ENCODE assay signal across 1 cellular context in the genomic region with DNA sequence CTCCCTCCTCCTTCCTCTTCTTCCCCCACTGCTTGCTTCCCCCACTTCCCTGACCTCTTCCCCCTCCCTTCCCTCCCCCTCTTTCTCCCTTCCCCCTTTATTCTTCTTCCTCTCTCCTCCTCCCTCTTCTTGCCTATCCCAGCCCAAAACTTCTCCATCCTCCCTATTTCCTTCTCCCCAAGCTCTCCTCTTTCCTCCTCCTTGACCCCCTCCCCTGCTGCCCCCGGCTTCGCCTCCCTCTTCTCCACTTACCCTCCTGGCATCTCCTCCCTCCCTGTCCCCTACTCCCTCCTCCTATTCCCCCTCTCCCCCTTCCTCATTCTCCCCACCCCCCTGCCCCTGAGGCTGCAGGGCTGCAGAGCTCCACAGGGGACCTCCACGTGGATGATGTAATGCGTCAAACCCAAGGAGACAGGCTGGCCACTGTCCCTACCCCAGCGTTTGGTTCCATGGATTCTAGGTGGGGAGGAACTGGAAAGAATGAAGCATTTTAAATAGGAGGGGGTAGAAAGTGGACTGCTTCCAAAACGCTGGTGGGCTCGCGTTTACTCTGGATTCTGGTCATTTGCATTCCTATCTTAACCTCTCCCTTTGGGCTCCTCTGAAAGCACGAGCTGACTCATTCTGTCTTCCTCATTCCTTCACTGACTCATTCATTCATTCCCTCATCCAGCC.
TF ChIP-seq lines count a peak whose summit lies in the region.

No MANE protein-coding gene starts in this region.

TF ChIP-seq in GM12878, 131 proteins besides CTCF, POLR2A, EP300 and RAD21:
- TF ChIP-seq DPF2 (IDR thresholded peaks at IDR 0.05) = no peak
- TF ChIP-seq SIN3A (IDR thresholded peaks at IDR 0.05; ENCODE audit: low read depth, low read length) = no peak
- no peak for TF ChIP-seq STAT3 (IDR thresholded peaks at IDR 0.05; ENCODE audit: low read depth, low read length)
- TF ChIP-seq, protein P1, sequence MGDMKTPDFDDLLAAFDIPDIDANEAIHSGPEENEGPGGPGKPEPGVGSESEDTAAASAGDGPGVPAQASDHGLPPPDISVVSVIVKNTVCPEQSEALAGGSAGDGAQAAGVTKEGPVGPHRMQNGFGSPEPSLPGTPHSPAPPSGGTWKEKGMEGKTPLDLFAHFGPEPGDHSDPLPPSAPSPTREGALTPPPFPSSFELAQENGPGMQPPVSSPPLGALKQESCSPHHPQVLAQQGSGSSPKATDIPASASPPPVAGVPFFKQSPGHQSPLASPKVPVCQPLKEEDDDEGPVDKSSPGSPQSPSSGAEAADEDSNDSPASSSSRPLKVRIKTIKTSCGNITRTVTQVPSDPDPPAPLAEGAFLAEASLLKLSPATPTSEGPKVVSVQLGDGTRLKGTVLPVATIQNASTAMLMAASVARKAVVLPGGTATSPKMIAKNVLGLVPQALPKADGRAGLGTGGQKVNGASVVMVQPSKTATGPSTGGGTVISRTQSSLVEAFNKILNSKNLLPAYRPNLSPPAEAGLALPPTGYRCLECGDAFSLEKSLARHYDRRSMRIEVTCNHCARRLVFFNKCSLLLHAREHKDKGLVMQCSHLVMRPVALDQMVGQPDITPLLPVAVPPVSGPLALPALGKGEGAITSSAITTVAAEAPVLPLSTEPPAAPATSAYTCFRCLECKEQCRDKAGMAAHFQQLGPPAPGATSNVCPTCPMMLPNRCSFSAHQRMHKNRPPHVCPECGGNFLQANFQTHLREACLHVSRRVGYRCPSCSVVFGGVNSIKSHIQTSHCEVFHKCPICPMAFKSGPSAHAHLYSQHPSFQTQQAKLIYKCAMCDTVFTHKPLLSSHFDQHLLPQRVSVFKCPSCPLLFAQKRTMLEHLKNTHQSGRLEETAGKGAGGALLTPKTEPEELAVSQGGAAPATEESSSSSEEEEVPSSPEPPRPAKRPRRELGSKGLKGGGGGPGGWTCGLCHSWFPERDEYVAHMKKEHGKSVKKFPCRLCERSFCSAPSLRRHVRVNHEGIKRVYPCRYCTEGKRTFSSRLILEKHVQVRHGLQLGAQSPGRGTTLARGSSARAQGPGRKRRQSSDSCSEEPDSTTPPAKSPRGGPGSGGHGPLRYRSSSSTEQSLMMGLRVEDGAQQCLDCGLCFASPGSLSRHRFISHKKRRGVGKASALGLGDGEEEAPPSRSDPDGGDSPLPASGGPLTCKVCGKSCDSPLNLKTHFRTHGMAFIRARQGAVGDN (IDR thresholded peaks at IDR 0.05) = no peak
- TF ChIP-seq SIX5 (IDR thresholded peaks at IDR 0.05; ENCODE audit: low read depth, low read length, severe bottlenecking) = no peak
- peak; percentile 28; the same call in 1 of the 2 replicates for TF ChIP-seq IKZF1 (conservative IDR thresholded peaks at IDR 0.05)
- TF ChIP-seq SREBF1 (IDR thresholded peaks at IDR 0.05; ENCODE audit: low read length) = no peak
- peak; percentile 57 for TF ChIP-seq ATF7 (IDR thresholded peaks at IDR 0.05; ENCODE audit: low read depth)
- TF ChIP-seq, protein P2, sequence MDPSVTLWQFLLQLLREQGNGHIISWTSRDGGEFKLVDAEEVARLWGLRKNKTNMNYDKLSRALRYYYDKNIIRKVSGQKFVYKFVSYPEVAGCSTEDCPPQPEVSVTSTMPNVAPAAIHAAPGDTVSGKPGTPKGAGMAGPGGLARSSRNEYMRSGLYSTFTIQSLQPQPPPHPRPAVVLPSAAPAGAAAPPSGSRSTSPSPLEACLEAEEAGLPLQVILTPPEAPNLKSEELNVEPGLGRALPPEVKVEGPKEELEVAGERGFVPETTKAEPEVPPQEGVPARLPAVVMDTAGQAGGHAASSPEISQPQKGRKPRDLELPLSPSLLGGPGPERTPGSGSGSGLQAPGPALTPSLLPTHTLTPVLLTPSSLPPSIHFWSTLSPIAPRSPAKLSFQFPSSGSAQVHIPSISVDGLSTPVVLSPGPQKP (IDR thresholded peaks at IDR 0.05; ENCODE audit: low read depth, low read length) = no peak
- TF ChIP-seq CHD1 (IDR thresholded peaks at IDR 0.05; ENCODE audit: low read depth, low read length) = no peak
- TF ChIP-seq JUNB (IDR thresholded peaks at IDR 0.05) = no peak
- no peak for TF ChIP-seq ZSCAN29 (IDR thresholded peaks at IDR 0.05)
- TF ChIP-seq ZNF24 (IDR thresholded peaks at IDR 0.05) = peak; percentile 93
- no peak for TF ChIP-seq TCF3 (IDR thresholded peaks at IDR 0.05; ENCODE audit: borderline replicate concordance, insufficient read depth, low read depth, low read length)
- TF ChIP-seq MXI1 (IDR thresholded peaks at IDR 0.05; ENCODE audit: low read depth, low read length) = no peak
- no peak for TF ChIP-seq MYB (IDR thresholded peaks at IDR 0.05; ENCODE audit: borderline replicate concordance, low read depth, low read length)
- no peak for TF ChIP-seq MYC (IDR thresholded peaks at IDR 0.05; ENCODE audit: insufficient read depth, insufficient read length, insufficient replicate concordance, low read length, severe bottlenecking)
- TF ChIP-seq IKZF2 (IDR thresholded peaks at IDR 0.05) = peak; percentile 30; a peak in 2 of 4 replicates
- TF ChIP-seq BACH1 (IDR thresholded peaks at IDR 0.05; ENCODE audit: borderline replicate concordance) = no peak
- no peak for TF ChIP-seq NR2C2 (IDR thresholded peaks at IDR 0.05; ENCODE audit: borderline replicate concordance, control insufficient read depth, insufficient read length, low read depth)
- TF ChIP-seq STAT1 (conservative IDR thresholded peaks at IDR 0.05) = no peak
- TF ChIP-seq RCOR1 (conservative IDR thresholded peaks at IDR 0.05; ENCODE audit: low read depth, low read length) = no peak
- TF ChIP-seq, protein P3, sequence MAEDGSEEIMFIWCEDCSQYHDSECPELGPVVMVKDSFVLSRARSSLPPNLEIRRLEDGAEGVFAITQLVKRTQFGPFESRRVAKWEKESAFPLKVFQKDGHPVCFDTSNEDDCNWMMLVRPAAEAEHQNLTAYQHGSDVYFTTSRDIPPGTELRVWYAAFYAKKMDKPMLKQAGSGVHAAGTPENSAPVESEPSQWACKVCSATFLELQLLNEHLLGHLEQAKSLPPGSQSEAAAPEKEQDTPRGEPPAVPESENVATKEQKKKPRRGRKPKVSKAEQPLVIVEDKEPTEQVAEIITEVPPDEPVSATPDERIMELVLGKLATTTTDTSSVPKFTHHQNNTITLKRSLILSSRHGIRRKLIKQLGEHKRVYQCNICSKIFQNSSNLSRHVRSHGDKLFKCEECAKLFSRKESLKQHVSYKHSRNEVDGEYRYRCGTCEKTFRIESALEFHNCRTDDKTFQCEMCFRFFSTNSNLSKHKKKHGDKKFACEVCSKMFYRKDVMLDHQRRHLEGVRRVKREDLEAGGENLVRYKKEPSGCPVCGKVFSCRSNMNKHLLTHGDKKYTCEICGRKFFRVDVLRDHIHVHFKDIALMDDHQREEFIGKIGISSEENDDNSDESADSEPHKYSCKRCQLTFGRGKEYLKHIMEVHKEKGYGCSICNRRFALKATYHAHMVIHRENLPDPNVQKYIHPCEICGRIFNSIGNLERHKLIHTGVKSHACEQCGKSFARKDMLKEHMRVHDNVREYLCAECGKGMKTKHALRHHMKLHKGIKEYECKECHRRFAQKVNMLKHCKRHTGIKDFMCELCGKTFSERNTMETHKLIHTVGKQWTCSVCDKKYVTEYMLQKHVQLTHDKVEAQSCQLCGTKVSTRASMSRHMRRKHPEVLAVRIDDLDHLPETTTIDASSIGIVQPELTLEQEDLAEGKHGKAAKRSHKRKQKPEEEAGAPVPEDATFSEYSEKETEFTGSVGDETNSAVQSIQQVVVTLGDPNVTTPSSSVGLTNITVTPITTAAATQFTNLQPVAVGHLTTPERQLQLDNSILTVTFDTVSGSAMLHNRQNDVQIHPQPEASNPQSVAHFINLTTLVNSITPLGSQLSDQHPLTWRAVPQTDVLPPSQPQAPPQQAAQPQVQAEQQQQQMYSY (CRISPR knock-in tag; IDR thresholded peaks at IDR 0.05) = no peak
- TF ChIP-seq, protein P4, sequence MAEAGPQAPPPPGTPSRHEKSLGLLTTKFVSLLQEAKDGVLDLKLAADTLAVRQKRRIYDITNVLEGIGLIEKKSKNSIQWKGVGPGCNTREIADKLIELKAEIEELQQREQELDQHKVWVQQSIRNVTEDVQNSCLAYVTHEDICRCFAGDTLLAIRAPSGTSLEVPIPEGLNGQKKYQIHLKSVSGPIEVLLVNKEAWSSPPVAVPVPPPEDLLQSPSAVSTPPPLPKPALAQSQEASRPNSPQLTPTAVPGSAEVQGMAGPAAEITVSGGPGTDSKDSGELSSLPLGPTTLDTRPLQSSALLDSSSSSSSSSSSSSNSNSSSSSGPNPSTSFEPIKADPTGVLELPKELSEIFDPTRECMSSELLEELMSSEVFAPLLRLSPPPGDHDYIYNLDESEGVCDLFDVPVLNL (IDR thresholded peaks at IDR 0.05; ENCODE audit: low read depth, low read length) = no peak
- TF ChIP-seq IRF4 (IDR thresholded peaks at IDR 0.05; ENCODE audit: low read depth, low read length) = no peak
- TF ChIP-seq LARP7 (IDR thresholded peaks at IDR 0.05) = no peak
- no peak for TF ChIP-seq NR2C1 (IDR thresholded peaks at IDR 0.05)
- TF ChIP-seq, protein P5, sequence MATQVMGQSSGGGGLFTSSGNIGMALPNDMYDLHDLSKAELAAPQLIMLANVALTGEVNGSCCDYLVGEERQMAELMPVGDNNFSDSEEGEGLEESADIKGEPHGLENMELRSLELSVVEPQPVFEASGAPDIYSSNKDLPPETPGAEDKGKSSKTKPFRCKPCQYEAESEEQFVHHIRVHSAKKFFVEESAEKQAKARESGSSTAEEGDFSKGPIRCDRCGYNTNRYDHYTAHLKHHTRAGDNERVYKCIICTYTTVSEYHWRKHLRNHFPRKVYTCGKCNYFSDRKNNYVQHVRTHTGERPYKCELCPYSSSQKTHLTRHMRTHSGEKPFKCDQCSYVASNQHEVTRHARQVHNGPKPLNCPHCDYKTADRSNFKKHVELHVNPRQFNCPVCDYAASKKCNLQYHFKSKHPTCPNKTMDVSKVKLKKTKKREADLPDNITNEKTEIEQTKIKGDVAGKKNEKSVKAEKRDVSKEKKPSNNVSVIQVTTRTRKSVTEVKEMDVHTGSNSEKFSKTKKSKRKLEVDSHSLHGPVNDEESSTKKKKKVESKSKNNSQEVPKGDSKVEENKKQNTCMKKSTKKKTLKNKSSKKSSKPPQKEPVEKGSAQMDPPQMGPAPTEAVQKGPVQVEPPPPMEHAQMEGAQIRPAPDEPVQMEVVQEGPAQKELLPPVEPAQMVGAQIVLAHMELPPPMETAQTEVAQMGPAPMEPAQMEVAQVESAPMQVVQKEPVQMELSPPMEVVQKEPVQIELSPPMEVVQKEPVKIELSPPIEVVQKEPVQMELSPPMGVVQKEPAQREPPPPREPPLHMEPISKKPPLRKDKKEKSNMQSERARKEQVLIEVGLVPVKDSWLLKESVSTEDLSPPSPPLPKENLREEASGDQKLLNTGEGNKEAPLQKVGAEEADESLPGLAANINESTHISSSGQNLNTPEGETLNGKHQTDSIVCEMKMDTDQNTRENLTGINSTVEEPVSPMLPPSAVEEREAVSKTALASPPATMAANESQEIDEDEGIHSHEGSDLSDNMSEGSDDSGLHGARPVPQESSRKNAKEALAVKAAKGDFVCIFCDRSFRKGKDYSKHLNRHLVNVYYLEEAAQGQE (IDR thresholded peaks at IDR 0.05; ENCODE audit: low read depth, low read length) = no peak
- TF ChIP-seq EED (IDR thresholded peaks at IDR 0.05; ENCODE audit: low read depth) = 0 out of 2 replicates have a peak, but pooled peaks have one; percentile 21
- TF ChIP-seq BRCA1 (IDR thresholded peaks at IDR 0.05; ENCODE audit: low read depth, low read length) = no peak
- TF ChIP-seq TCF7 (IDR thresholded peaks at IDR 0.05; ENCODE audit: borderline replicate concordance) = no peak
- TF ChIP-seq POLR2AphosphoS2 (IDR thresholded peaks at IDR 0.05; ENCODE audit: low read depth, low read length) = no peak
- TF ChIP-seq YY1 (IDR thresholded peaks at IDR 0.05; ENCODE audit: low read depth, low read length) = no peak
- TF ChIP-seq NFXL1 (IDR thresholded peaks at IDR 0.05; ENCODE audit: borderline replicate concordance) = no peak
- no peak for TF ChIP-seq PAX8 (IDR thresholded peaks at IDR 0.05)
- no peak for TF ChIP-seq RUNX3 (IDR thresholded peaks at IDR 0.05; ENCODE audit: low read length)
- TF ChIP-seq, protein P6, sequence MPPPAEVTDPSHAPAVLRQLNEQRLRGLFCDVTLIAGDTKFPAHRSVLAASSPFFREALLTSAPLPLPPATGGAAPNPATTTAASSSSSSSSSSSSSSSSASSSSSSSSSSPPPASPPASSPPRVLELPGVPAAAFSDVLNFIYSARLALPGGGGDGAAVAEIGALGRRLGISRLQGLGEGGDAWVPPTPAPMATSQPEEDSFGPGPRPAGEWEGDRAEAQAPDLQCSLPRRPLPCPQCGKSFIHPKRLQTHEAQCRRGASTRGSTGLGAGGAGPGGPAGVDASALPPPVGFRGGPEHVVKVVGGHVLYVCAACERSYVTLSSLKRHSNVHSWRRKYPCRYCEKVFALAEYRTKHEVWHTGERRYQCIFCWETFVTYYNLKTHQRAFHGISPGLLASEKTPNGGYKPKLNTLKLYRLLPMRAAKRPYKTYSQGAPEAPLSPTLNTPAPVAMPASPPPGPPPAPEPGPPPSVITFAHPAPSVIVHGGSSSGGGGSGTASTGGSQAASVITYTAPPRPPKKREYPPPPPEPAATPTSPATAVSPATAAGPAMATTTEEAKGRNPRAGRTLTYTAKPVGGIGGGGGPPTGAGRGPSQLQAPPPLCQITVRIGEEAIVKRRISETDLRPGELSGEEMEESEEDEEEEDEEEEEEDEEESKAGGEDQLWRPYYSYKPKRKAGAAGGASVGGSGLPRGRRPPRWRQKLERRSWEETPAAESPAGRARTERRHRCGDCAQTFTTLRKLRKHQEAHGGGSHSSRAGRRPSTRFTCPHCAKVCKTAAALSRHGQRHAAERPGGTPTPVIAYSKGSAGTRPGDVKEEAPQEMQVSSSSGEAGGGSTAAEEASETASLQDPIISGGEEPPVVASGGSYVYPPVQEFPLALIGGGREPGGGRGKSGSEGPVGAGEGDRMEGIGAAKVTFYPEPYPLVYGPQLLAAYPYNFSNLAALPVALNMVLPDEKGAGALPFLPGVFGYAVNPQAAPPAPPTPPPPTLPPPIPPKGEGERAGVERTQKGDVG (CRISPR knock-in tag; IDR thresholded peaks at IDR 0.05) = no peak
- no peak for TF ChIP-seq BMI1 (IDR thresholded peaks at IDR 0.05; ENCODE audit: borderline replicate concordance)
- TF ChIP-seq, protein P7, sequence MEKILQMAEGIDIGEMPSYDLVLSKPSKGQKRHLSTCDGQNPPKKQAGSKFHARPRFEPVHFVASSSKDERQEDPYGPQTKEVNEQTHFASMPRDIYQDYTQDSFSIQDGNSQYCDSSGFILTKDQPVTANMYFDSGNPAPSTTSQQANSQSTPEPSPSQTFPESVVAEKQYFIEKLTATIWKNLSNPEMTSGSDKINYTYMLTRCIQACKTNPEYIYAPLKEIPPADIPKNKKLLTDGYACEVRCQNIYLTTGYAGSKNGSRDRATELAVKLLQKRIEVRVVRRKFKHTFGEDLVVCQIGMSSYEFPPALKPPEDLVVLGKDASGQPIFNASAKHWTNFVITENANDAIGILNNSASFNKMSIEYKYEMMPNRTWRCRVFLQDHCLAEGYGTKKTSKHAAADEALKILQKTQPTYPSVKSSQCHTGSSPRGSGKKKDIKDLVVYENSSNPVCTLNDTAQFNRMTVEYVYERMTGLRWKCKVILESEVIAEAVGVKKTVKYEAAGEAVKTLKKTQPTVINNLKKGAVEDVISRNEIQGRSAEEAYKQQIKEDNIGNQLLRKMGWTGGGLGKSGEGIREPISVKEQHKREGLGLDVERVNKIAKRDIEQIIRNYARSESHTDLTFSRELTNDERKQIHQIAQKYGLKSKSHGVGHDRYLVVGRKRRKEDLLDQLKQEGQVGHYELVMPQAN (conservative IDR thresholded peaks at IDR 0.05) = no peak
- 0 out of 2 replicates have a peak, but pooled peaks have one; percentile 7 for TF ChIP-seq SPI1 (IDR thresholded peaks at IDR 0.05; ENCODE audit: borderline replicate concordance, insufficient read depth, low read depth, low read length)
- no peak for TF ChIP-seq ASH2L (IDR thresholded peaks at IDR 0.05; ENCODE audit: borderline replicate concordance, low read depth)
- no peak for TF ChIP-seq CHD2 (IDR thresholded peaks at IDR 0.05; ENCODE audit: borderline replicate concordance, low read depth, low read length)
